ENCODE assay signal across 32 cellular contexts in genomic region chr5:20570486-20570885, GRCh38.
"Had no signal": no experiment of that assay in that cellular context is flagged by ENCODE, and none has a peak within 500 bp of the region (broad histone marks: within the 10 kb centered on the region; RNA-seq: fewer than 3 reads in every experiment).

No MANE protein-coding gene starts in this region.

- H3K27ac Mint-ChIP-seq: activated CD4-positive, alpha-beta T cell treated with anti-CD3 and anti-CD28 coated beads for 36 hours; activated naive CD4-positive, alpha-beta T cell treated with anti-CD3 and anti-CD28 coated beads for 36 hours; activated naive CD8-positive, alpha-beta T cell treated with anti-CD3 and anti-CD28 coated beads, Interleukin-2, amount 10 ng/mL, durations not matched to agents 7 days and 5 days; memory B cell; naive thymus-derived CD4-positive, alpha-beta T cell; stimulated activated effector memory CD8-positive, alpha-beta T cell treated with anti-CD3 and anti-CD28 coated beads, Interleukin-12 subunit alpha, Interleukin-12 subunit beta, amount 100 ng/mL, for 72 hours; stimulated activated naive CD8-positive, alpha-beta T cell treated with anti-CD3 and anti-CD28 coated beads, Interleukin-15, Interleukin-2, amounts not matched to agents 100 ng/mL and 50 ng/mL, for 24 hours had no signal

- H3K36me3 Mint-ChIP-seq: activated naive CD8-positive, alpha-beta T cell treated with anti-CD3 and anti-CD28 coated beads, Interleukin-2, amount 10 ng/mL, durations not matched to agents 7 days and 5 days; memory B cell; naive thymus-derived CD4-positive, alpha-beta T cell; stimulated activated effector memory CD8-positive, alpha-beta T cell treated with anti-CD3 and anti-CD28 coated beads, Interleukin-12 subunit alpha, Interleukin-12 subunit beta, amount 100 ng/mL, for 72 hours had no signal

- H3K36me3 ChIP-seq: brain microvascular endothelial cell, gastroesophageal sphincter, pancreas, prostate gland, sigmoid colon, thoracic aorta, vagina had no signal

- H3K4me3 ChIP-seq: gastroesophageal sphincter, hepatocyte, pancreas, prostate gland, sigmoid colon, thoracic aorta, vagina had no signal

- H3K9me3 ChIP-seq: gastroesophageal sphincter, pancreas, prostate gland, sigmoid colon, thoracic aorta, vagina had no signal

- ATAC-seq: activated CD4-positive, alpha-beta T cell treated with anti-CD3 and anti-CD28 coated beads for 36 hours; gastroesophageal sphincter; left colon; naive thymus-derived CD4-positive, alpha-beta T cell; stimulated activated effector memory CD8-positive, alpha-beta T cell treated with anti-CD3 and anti-CD28 coated beads, Interleukin-12 subunit alpha, Interleukin-12 subunit beta, amount 100 ng/mL, for 72 hours had no signal

- H3K4me1 Mint-ChIP-seq: activated CD4-positive, alpha-beta T cell treated with anti-CD3 and anti-CD28 coated beads for 36 hours; activated naive CD8-positive, alpha-beta T cell treated with anti-CD3 and anti-CD28 coated beads, Interleukin-2, amount 10 ng/mL, durations not matched to agents 7 days and 5 days; memory B cell; naive thymus-derived CD4-positive, alpha-beta T cell; stimulated activated effector memory CD8-positive, alpha-beta T cell treated with anti-CD3 and anti-CD28 coated beads, Interleukin-12 subunit alpha, Interleukin-12 subunit beta, amount 100 ng/mL, for 72 hours had no signal

- H3K4me1 ChIP-seq: gastroesophageal sphincter, pancreas, prostate gland, sigmoid colon, vagina had no signal

- H3K27me3 Mint-ChIP-seq: activated CD4-positive, alpha-beta T cell treated with anti-CD3 and anti-CD28 coated beads for 36 hours; activated naive CD8-positive, alpha-beta T cell treated with anti-CD3 and anti-CD28 coated beads, Interleukin-2, amount 10 ng/mL, durations not matched to agents 7 days and 5 days; memory B cell; naive thymus-derived CD4-positive, alpha-beta T cell; stimulated activated naive CD8-positive, alpha-beta T cell treated with anti-CD3 and anti-CD28 coated beads, Interleukin-15, Interleukin-2, amounts not matched to agents 100 ng/mL and 50 ng/mL, for 24 hours had no signal

- DNase-seq: activated CD4-positive, alpha-beta T cell treated with anti-CD3 and anti-CD28 coated beads for 36 hours; activated CD4-positive, alpha-beta T cell treated with anti-CD3 and anti-CD28 coated beads, Interleukin-2, amount 50 U/mL, for 4 hours; activated CD4-positive, CD25-positive, alpha-beta regulatory T cell; activated CD8-positive, alpha-beta memory T cell treated with anti-CD3 and anti-CD28 coated beads for 24 hours; activated effector memory CD4-positive, alpha-beta T cell treated with Interleukin-2 at 50 U/mL for 16 hours; activated naive CD4-positive, alpha-beta T cell treated with anti-CD3 and anti-CD28 coated beads for 36 hours; activated naive CD8-positive, alpha-beta T cell treated with anti-CD3 and anti-CD28 coated beads, Interleukin-2, amount 10 ng/mL, durations not matched to agents 7 days and 5 days; amniotic stem cell; brain microvascular endothelial cell; central memory CD4-positive, alpha-beta T cell; dermis blood vessel endothelial cell; effector CD4-positive, alpha-beta T cell; kidney; left colon; midbrain; naive thymus-derived CD4-positive, alpha-beta T cell; nucleus accumbens; pancreas; retina; sigmoid colon; small intestine; stimulated activated CD4-positive, alpha-beta T cell treated with anti-CD3 and anti-CD28 coated beads, Interleukin-4, amount 100 ng/mL, for 24 hours; trophoblast cell had no signal

- H3K4me3 Mint-ChIP-seq: activated CD4-positive, alpha-beta T cell treated with anti-CD3 and anti-CD28 coated beads for 36 hours; activated naive CD4-positive, alpha-beta T cell treated with anti-CD3 and anti-CD28 coated beads for 36 hours; activated naive CD8-positive, alpha-beta T cell treated with anti-CD3 and anti-CD28 coated beads, Interleukin-2, amount 10 ng/mL, durations not matched to agents 7 days and 5 days; memory B cell; naive thymus-derived CD4-positive, alpha-beta T cell; neural crest cell; stimulated activated effector memory CD8-positive, alpha-beta T cell treated with anti-CD3 and anti-CD28 coated beads, Interleukin-12 subunit alpha, Interleukin-12 subunit beta, amount 100 ng/mL, for 72 hours; stimulated activated naive CD8-positive, alpha-beta T cell treated with anti-CD3 and anti-CD28 coated beads, Interleukin-15, Interleukin-2, amounts not matched to agents 100 ng/mL and 50 ng/mL, for 24 hours had no signal

- H3K27me3 ChIP-seq: brain microvascular endothelial cell, gastroesophageal sphincter, hepatocyte, sigmoid colon, vagina had no signal

- H3K27ac ChIP-seq: brain microvascular endothelial cell, gastroesophageal sphincter, hepatocyte, pancreas, prostate gland, sigmoid colon, thoracic aorta, vagina had no signal
